ENCODE assay signal across 9 cellular contexts in genomic region chr19:2774953-2775555, GRCh38. TPM values are rescaled to one million over a fixed set of nuclear protein-coding genes. Genes with fewer than 3 reads are reported as not detected.
DNase-seq lines count a peak whose midpoint lies in the region; ATAC-seq, FAIRE-seq and TF ChIP-seq lines count a peak whose summit lies in the region.
"Had no signal": no experiment of that assay in that cellular context is flagged by ENCODE, and none has a peak within 500 bp of the region (broad histone marks: within the 10 kb centered on the region; RNA-seq: fewer than 3 reads in every experiment).

No MANE protein-coding gene starts in this region.

- peak overlapping the region; percentile 79 to 92 (median 84) for H3K4me3 Mint-ChIP-seq in naive thymus-derived CD4-positive, alpha-beta T cell

- DNase-seq in Right ventricle myocardium inferior (ENCODE audit: missing footprints) (peak; percentile 54), cardiac septum (ENCODE audit: low spot score) (no peak), dorsolateral prefrontal cortex (no peak), upper lobe of left lung (peak; percentile 43 to 83), frontal cortex (ENCODE audit: low spot score in 2 of 2) (no peak), GM19238 (ENCODE audit: insufficient read length, low spot score) (no peak), kidney tubule cell (ENCODE audit: low spot score) (no peak)
- peak in 1 of 9 donors; percentile 22 for DNase-seq in naive thymus-derived CD4-positive, alpha-beta T cell
- DNase-seq: NCI-H2171 treated with DMSO at 0.1 percent for 48 hours had no signal

- TF ChIP-seq CTCF in dorsolateral prefrontal cortex (IDR thresholded peaks at IDR 0.05 in 54 of 56, conservative IDR thresholded peaks at IDR 0.05 in 2 of 56; ENCODE audit: low read depth in 1 of 56, partially characterized antibody in 56 of 56), result no peak
- no peak for TF ChIP-seq CTCF in upper lobe of left lung (IDR thresholded peaks at IDR 0.05)

- CTCF ChIA-PET in naive thymus-derived CD4-positive, alpha-beta T cell (lab: Charles Lee), result interaction anchor here (0.8 kb wide), 1 partner anchor 26 kb away, joined by 4 read pairs; no protein-coding TSS in a partner anchor

- H3K9me3 ChIP-seq in naive thymus-derived CD4-positive, alpha-beta T cell (ENCODE audit: control insufficient read depth in 2 of 3, low read length in 3 of 3), result no peaks in the 10 kb centered on the region
- H3K9me3 ChIP-seq in upper lobe of left lung, result no peaks in the 10 kb centered on the region

- H3K36me3 ChIP-seq in naive thymus-derived CD4-positive, alpha-beta T cell (ENCODE audit: control insufficient read depth in 2 of 3, insufficient read depth in 3 of 3, low read length in 3 of 3), result peaks cover 0 to 9% (median 0%) of the 10 kb centered on the region in 3 experiments
- H3K36me3 ChIP-seq in upper lobe of left lung, result peaks cover 0 to 11% (median 2%) of the 10 kb centered on the region in 4 donors

- peak in 1 of 4 donors; percentile 6 for TF ChIP-seq EP300 in upper lobe of left lung (IDR thresholded peaks at IDR 0.05)

- TF ChIP-seq POLR2A in upper lobe of left lung (IDR thresholded peaks at IDR 0.05), result no peak

- ATAC-seq in Right ventricle myocardium inferior, result peak; percentile 0
- ATAC-seq in naive thymus-derived CD4-positive, alpha-beta T cell, result no peak
- ATAC-seq in upper lobe of left lung (ENCODE audit: low FRiP score in 2 of 2), result peak; percentile 36 to 64

- H3K27me3 Mint-ChIP-seq in naive thymus-derived CD4-positive, alpha-beta T cell, result no peaks in the 10 kb centered on the region

- peaks cover 0 to 1% (median 0%) of the 10 kb centered on the region in 5 donors for H3K36me3 Mint-ChIP-seq in naive thymus-derived CD4-positive, alpha-beta T cell

- H3K9me3 Mint-ChIP-seq in naive thymus-derived CD4-positive, alpha-beta T cell, result no peaks in the 10 kb centered on the region

- peaks cover 8 to 14% of the 10 kb centered on the region in 2 donors for H3K4me1 ChIP-seq in naive thymus-derived CD4-positive, alpha-beta T cell (ENCODE audit: control insufficient read depth in 2 of 2, insufficient read depth in 2 of 2, low read length in 2 of 2)
- peaks cover 24 to 56% (median 27%) of the 10 kb centered on the region in 4 donors for H3K4me1 ChIP-seq in upper lobe of left lung

- H3K4me3 ChIP-seq in dorsolateral prefrontal cortex (peak overlapping the region in 38 of 59 donors; percentile 2 to 53 (median 34)), upper lobe of left lung (peak overlapping the region in 3 of 4 donors; percentile 21 to 27 (median 23))
- H3K4me3 ChIP-seq in naive thymus-derived CD4-positive, alpha-beta T cell (ENCODE audit: low read length), result peak overlapping the region; percentile 25

- 57 to 75% methylated on average over 13 to 24 of the region's 24 CpGs for WGBS in upper lobe of left lung, 2 donors

- H3K27ac Mint-ChIP-seq in naive thymus-derived CD4-positive, alpha-beta T cell, result peak overlapping the region; percentile 92 to 99 (median 97)

- POLR2A ChIA-PET in naive thymus-derived CD4-positive, alpha-beta T cell (lab: Charles Lee), result interaction anchor here (0.7 to 1.3 kb wide), 2 partner anchors 10 to 73 kb away, joined by 4 read pairs; partner anchors contain the start of gene THOP1

- H3K27me3 ChIP-seq in dorsolateral prefrontal cortex, result no peaks in the 10 kb centered on the region
- no peaks in the 10 kb centered on the region for H3K27me3 ChIP-seq in naive thymus-derived CD4-positive, alpha-beta T cell (ENCODE audit: control insufficient read depth in 2 of 2, insufficient read depth in 2 of 2, low read length in 2 of 2)
- H3K27me3 ChIP-seq in upper lobe of left lung, result no peaks in the 10 kb centered on the region

- H3K4me1 Mint-ChIP-seq in naive thymus-derived CD4-positive, alpha-beta T cell, result peaks cover 20 to 44% (median 38%) of the 10 kb centered on the region in 7 donors

- H3K27ac ChIP-seq in dorsolateral prefrontal cortex (peak overlapping the region; percentile 7 to 100 (median 81)), upper lobe of left lung (peak overlapping the region; percentile 80 to 89 (median 84))
- peak overlapping the region; percentile 80 for H3K27ac ChIP-seq in naive thymus-derived CD4-positive, alpha-beta T cell (ENCODE audit: low read depth, low read length)

- intact Hi-C loops in Right ventricle myocardium inferior (cut with DNase I), result loop anchor here (1.0 kb wide), 1 partner anchor 22 kb away; no protein-coding TSS in a partner anchor
- intact Hi-C loops in cardiac septum (cut with DNase I), result loop anchor here (5.0 kb wide), 1 partner anchor 53 kb away; the partner anchor contains the start of gene DIRAS1
- intact Hi-C loops in dorsolateral prefrontal cortex (cut with DNase I), result no loop called here
- intact Hi-C loops in naive thymus-derived CD4-positive, alpha-beta T cell (cut with micrococcal nuclease), result no loop called here

- FAIRE-seq in frontal cortex (lab: Jason Lieb, UNC), result no peak

RNA-seq across cellular contexts. Expression of gene SGTA, which starts 8.0 kb away (rescaled TPM):
- 64.3 TPM for total RNA-seq in Right ventricle myocardium inferior
- total RNA-seq in cardiac septum, result 54.1 TPM
- total RNA-seq in dorsolateral prefrontal cortex, result 100 to 1,000 TPM in 2 of 120 experiments, 10 to 100 TPM in 118; 61.3 to 107 (median 73.1) TPM
- total RNA-seq in naive thymus-derived CD4-positive, alpha-beta T cell, result 10 to 100 TPM; 32.2 to 47.8 (median 37.9) TPM
- polyA plus RNA-seq in naive thymus-derived CD4-positive, alpha-beta T cell, result 10 to 100 TPM; 25.3 to 40.9 TPM
- total RNA-seq in upper lobe of left lung, result 10 to 100 TPM; 34.3 to 56.4 (median 46.1) TPM
- 31.4 TPM for total RNA-seq in frontal cortex

RNA-seq across cellular contexts. Expression of gene THOP1, which starts 10.2 kb away (rescaled TPM):
- total RNA-seq in Right ventricle myocardium inferior (54.8 TPM), cardiac septum (34.6 TPM), dorsolateral prefrontal cortex (100 to 1,000 TPM in 67 of 120 experiments, 10 to 100 TPM in 53; 63.4 to 133 (median 103) TPM), upper lobe of left lung (10 to 100 TPM; 28.7 to 62.3 (median 43.1) TPM), frontal cortex (31.4 TPM)
- 10 to 100 TPM; 26.4 to 98.2 (median 29.7) TPM for total RNA-seq in naive thymus-derived CD4-positive, alpha-beta T cell
- polyA plus RNA-seq in naive thymus-derived CD4-positive, alpha-beta T cell, result 10 to 100 TPM; 27.6 to 38.4 TPM

RNA-seq across cellular contexts. Expression of gene SLC39A3, which starts 35.2 kb away (rescaled TPM):
- total RNA-seq in Right ventricle myocardium inferior (24.5 TPM), cardiac septum (17.9 TPM), dorsolateral prefrontal cortex (10 to 100 TPM; 22.3 to 60.9 (median 39.3) TPM), upper lobe of left lung (10 to 100 TPM; 12.6 to 48.2 (median 30.6) TPM), frontal cortex (24.9 TPM)
- total RNA-seq in naive thymus-derived CD4-positive, alpha-beta T cell, result 10 to 100 TPM; 10.1 to 28.5 (median 17.8) TPM
- polyA plus RNA-seq in naive thymus-derived CD4-positive, alpha-beta T cell, result 10 to 100 TPM; 40.7 to 42.1 TPM

RNA-seq across cellular contexts. Expression of gene ZNF554, which starts 44.6 kb away (rescaled TPM):
- total RNA-seq in Right ventricle myocardium inferior, result 3.7 TPM
- total RNA-seq in cardiac septum, result 5.6 TPM
- total RNA-seq in dorsolateral prefrontal cortex, result 10 to 100 TPM in 104 of 120 experiments, 1 to 10 TPM in 16; 4.9 to 22.5 (median 13.9) TPM
- total RNA-seq in naive thymus-derived CD4-positive, alpha-beta T cell, result 1 to 10 TPM; 3.7 to 9.2 (median 5.8) TPM
- 1 to 10 TPM; 3.6 to 7.1 TPM for polyA plus RNA-seq in naive thymus-derived CD4-positive, alpha-beta T cell
- total RNA-seq in upper lobe of left lung, result 10 to 100 TPM in 1 of 6 donors, 1 to 10 TPM in 5; 3.2 to 11.5 (median 6.7) TPM
- 18.3 TPM for total RNA-seq in frontal cortex

RNA-seq across cellular contexts. Expression of gene DIRAS1, which starts 53.9 kb away (rescaled TPM):
- total RNA-seq in Right ventricle myocardium inferior, result 200 TPM
- 113 TPM for total RNA-seq in cardiac septum
- total RNA-seq in dorsolateral prefrontal cortex, result 100 to 1,000 TPM in 107 of 120 experiments, 10 to 100 TPM in 13; 43.9 to 237 (median 155) TPM
- total RNA-seq in naive thymus-derived CD4-positive, alpha-beta T cell, result under 1 TPM in 4 of 5 experiments, not detected in 1; 0.07 to 0.53 (median 0.33) TPM
- polyA plus RNA-seq in naive thymus-derived CD4-positive, alpha-beta T cell, result not detected
- total RNA-seq in upper lobe of left lung, result 1 to 10 TPM in 1 of 6 donors, under 1 TPM in 2, not detected in 3; 0.15 to 1.3 (median 0.81) TPM
- 20.8 TPM for total RNA-seq in frontal cortex

Comparison
In these comparisons a context has a peak if more than half of its experiments do, and no peak if none do; other contexts are left out.
1. DNase-seq: peak in Right ventricle myocardium inferior (single experiment) and upper lobe of left lung (2 of 2); none in cardiac septum (single experiment), dorsolateral prefrontal cortex (0 of 10), frontal cortex (0 of 2), GM19238 (single experiment) and kidney tubule cell (single experiment).
2. intact Hi-C loops: an anchor here in Right ventricle myocardium inferior (1.0 kb wide) and cardiac septum (5.0 kb wide); none called in dorsolateral prefrontal cortex and naive thymus-derived CD4-positive, alpha-beta T cell.
3. Peak in every context shown above with its lines, with median percentiles within 50 percentile points of each other: H3K27ac ChIP-seq and H3K4me3 ChIP-seq.